Comparison of ENCODE assay signal across 19 cellular contexts in genomic region chr3:151483961-151484360, GRCh38.
"Had no signal": no experiment of that assay in that cellular context is flagged by ENCODE, and none has a peak within 500 bp of the region (broad histone marks: within the 10 kb centered on the region; RNA-seq: fewer than 3 reads in every experiment).

No MANE protein-coding gene starts in this region.

- H3K36me3 ChIP-seq: neutrophil, spleen, tibial artery, upper lobe of left lung, uterus had no signal

- H3K27me3 ChIP-seq: hepatocyte, neutrophil, spleen, tibial artery, upper lobe of left lung, uterus had no signal

- H3K27ac ChIP-seq: hepatocyte, neutrophil, psoas muscle, spleen, tibial artery, upper lobe of left lung, uterus had no signal

- H3K9me3 ChIP-seq: neutrophil, upper lobe of left lung, uterus had no signal

- ATAC-seq: naive thymus-derived CD4-positive, alpha-beta T cell; psoas muscle; sciatic nerve; stimulated activated memory B cell treated with anti-CD40 and anti-IgM and Interleukin-4, amounts not matched to agents 10 μg/mL and 1 μg/mL and 100 μg/mL, for 72 hours had no signal

- H3K4me3 ChIP-seq: hepatocyte, psoas muscle, spleen, tibial artery, upper lobe of left lung, uterus had no signal

- DNase-seq: dermis blood vessel endothelial cell; foreskin melanocyte; head of caudate nucleus; kidney glomerular epithelial cell; naive thymus-derived CD4-positive, alpha-beta T cell; nephron progenitor cell; psoas muscle; retina; spleen; stimulated activated CD4-positive, alpha-beta T cell treated with anti-CD3 and anti-CD28 coated beads, Interleukin-15, amount 100 ng/mL, for 24 hours; stimulated activated CD4-positive, alpha-beta T cell treated with anti-CD3 and anti-CD28 coated beads, Interleukin-1b, Interleukin-23, amount 100 ng/mL, for 48 hours; stimulated activated CD4-positive, alpha-beta T cell treated with anti-CD3 and anti-CD28 coated beads, Interleukin-4, amount 100 ng/mL, for 24 hours; tibial artery; uterus had no signal

- H3K4me1 ChIP-seq: psoas muscle, spleen, tibial artery, upper lobe of left lung, uterus had no signal
